Comparison of ENCODE assay signal across 1 cellular context in the genomic region with DNA sequence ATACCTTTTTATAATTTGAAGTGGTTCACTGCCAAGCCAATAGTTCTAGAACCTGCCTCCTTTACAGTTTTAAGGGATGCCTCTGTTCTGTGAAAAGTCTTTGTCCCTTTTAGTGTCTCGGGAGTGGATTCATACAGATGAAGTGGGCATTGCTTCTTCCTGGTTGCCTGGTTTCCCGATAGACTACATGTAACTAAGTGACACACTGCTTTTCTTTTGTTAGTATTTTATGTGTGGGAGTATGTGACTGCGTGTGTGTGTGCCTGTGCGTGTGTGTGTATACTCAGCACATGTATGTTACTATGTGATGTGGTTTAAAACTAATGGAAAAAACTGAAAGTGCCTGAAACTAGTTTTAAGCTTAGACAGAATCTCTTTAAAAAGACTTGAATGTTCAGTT.
TF ChIP-seq lines count a peak whose summit lies in the region.

No MANE protein-coding gene starts in this region.

TF ChIP-seq in GM23338, 12 proteins besides CTCF, POLR2A, EP300 and RAD21 (continued from another document):
- TF ChIP-seq, protein P1, sequence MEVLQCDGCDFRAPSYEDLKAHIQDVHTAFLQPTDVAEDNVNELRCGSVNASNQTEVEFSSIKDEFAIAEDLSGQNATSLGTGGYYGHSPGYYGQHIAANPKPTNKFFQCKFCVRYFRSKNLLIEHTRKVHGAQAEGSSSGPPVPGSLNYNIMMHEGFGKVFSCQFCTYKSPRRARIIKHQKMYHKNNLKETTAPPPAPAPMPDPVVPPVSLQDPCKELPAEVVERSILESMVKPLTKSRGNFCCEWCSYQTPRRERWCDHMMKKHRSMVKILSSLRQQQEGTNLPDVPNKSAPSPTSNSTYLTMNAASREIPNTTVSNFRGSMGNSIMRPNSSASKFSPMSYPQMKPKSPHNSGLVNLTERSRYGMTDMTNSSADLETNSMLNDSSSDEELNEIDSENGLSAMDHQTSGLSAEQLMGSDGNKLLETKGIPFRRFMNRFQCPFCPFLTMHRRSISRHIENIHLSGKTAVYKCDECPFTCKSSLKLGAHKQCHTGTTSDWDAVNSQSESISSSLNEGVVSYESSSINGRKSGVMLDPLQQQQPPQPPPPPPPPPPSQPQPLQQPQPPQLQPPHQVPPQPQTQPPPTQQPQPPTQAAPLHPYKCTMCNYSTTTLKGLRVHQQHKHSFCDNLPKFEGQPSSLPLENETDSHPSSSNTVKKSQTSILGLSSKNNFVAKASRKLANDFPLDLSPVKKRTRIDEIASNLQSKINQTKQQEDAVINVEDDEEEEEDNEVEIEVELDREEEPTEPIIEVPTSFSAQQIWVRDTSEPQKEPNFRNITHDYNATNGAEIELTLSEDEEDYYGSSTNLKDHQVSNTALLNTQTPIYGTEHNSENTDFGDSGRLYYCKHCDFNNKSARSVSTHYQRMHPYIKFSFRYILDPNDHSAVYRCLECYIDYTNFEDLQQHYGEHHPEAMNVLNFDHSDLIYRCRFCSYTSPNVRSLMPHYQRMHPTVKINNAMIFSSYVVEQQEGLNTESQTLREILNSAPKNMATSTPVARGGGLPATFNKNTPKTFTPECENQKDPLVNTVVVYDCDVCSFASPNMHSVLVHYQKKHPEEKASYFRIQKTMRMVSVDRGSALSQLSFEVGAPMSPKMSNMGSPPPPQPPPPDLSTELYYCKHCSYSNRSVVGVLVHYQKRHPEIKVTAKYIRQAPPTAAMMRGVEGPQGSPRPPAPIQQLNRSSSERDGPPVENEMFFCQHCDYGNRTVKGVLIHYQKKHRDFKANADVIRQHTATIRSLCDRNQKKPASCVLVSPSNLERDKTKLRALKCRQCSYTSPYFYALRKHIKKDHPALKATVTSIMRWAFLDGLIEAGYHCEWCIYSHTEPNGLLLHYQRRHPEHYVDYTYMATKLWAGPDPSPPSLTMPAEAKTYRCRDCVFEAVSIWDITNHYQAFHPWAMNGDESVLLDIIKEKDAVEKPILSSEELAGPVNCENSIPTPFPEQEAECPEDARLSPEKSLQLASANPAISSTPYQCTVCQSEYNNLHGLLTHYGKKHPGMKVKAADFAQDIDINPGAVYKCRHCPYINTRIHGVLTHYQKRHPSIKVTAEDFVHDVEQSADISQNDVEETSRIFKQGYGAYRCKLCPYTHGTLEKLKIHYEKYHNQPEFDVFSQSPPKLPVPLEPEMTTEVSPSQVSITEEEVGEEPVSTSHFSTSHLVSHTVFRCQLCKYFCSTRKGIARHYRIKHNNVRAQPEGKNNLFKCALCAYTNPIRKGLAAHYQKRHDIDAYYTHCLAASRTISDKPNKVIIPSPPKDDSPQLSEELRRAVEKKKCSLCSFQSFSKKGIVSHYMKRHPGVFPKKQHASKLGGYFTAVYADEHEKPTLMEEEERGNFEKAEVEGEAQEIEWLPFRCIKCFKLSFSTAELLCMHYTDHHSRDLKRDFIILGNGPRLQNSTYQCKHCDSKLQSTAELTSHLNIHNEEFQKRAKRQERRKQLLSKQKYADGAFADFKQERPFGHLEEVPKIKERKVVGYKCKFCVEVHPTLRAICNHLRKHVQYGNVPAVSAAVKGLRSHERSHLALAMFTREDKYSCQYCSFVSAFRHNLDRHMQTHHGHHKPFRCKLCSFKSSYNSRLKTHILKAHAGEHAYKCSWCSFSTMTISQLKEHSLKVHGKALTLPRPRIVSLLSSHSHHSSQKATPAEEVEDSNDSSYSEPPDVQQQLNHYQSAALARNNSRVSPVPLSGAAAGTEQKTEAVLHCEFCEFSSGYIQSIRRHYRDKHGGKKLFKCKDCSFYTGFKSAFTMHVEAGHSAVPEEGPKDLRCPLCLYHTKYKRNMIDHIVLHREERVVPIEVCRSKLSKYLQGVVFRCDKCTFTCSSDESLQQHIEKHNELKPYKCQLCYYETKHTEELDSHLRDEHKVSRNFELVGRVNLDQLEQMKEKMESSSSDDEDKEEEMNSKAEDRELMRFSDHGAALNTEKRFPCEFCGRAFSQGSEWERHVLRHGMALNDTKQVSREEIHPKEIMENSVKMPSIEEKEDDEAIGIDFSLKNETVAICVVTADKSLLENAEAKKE (CRISPR knock-in tag; IDR thresholded peaks at IDR 0.05): no peak
- no peak for TF ChIP-seq REST (IDR thresholded peaks at IDR 0.05; ENCODE audit: unreplicated experiment)
- TF ChIP-seq STAT1 (IDR thresholded peaks at IDR 0.05; ENCODE audit: unreplicated experiment): no peak
- TF ChIP-seq EZH2phosphoT487 (IDR thresholded peaks at IDR 0.05; ENCODE audit: unreplicated experiment): no peak
- no peak for TF ChIP-seq ETS1 (IDR thresholded peaks at IDR 0.05)
